Comparison of ENCODE assay signal across 9 cellular contexts in the genomic region with DNA sequence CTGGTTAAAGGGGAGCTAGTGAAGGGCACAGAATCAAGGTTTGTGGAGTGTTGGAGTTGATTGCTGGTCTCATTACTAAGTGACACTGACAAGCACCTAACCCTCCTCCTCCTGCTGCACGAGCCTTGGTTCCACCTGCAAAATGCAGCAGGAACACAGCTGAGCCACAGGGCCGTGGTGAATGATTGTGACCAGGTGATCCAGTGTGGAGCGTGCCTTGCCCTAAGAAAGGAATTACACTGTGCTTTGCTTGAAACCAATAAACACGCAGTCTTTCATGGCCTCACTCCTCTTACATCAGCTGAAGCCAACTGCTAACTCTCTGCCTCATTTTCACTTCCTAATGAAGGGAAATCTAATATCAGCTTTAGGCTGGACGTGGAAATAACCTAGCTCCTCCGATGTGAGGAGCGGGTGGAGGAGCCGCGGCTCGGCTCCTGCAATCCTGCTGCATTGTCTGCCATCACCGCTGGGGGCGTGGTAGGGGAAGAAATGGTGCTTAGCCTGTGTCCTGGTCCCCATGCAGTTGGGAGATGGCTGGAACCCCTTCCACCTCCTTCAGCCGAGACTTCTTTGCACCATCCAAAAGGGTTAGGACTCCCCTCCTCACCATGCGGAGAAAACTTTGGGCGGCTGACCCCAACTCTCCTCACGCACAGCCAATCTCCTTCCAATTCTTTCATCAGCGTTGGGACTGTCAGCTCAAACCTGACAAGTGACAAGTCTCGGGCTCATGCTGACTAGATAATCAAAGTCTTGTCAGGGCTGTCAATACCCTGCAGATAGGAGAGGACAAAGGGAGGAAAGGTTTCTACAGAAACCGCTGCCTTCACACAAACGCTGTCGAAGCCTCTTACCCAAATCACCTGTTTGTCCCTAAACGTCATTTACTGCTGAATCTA.
DNase-seq lines count a peak whose midpoint lies in the region; ATAC-seq, FAIRE-seq and TF ChIP-seq lines count a peak whose summit lies in the region.
"Had no signal": no experiment of that assay in that cellular context is flagged by ENCODE, and none has a peak within 500 bp of the region (broad histone marks: within the 10 kb centered on the region; RNA-seq: fewer than 3 reads in every experiment).

No MANE protein-coding gene starts in this region.

- no peaks in the 10 kb centered on the region for H3K9me3 ChIP-seq in small intestine (ENCODE audit: control insufficient read depth, low read depth)

- no peaks in the 10 kb centered on the region for H3K9me3 Mint-ChIP-seq in activated T-cell treated with anti-CD3 and anti-CD28 coated beads, Interleukin-2, amount 50 U/mL, for 24 hours
- H3K9me3 Mint-ChIP-seq: stimulated activated effector memory CD8-positive, alpha-beta T cell treated with anti-CD3 and anti-CD28 coated beads, Interleukin-12 subunit alpha, Interleukin-12 subunit beta, amount 100 ng/mL, for 72 hours had no signal

- no peak overlapping the region for H3K27ac Mint-ChIP-seq in activated T-cell treated with anti-CD3 and anti-CD28 coated beads, Interleukin-2, amount 50 U/mL, for 24 hours
- H3K27ac Mint-ChIP-seq: stimulated activated effector memory CD8-positive, alpha-beta T cell treated with anti-CD3 and anti-CD28 coated beads, Interleukin-12 subunit alpha, Interleukin-12 subunit beta, amount 100 ng/mL, for 72 hours had no signal

- DNase-seq in Caki2 (ENCODE audit: low read depth) (peak; percentile 6), LNCaP clone FGC (ENCODE audit: low read depth) (no peak), left cardiac atrium (peak; percentile 46), small intestine (peak; percentile 25)
- DNase-seq in activated T-cell treated with anti-CD3 and anti-CD28 coated beads, Interleukin-2, amount 50 U/mL, for 24 hours = peak; percentile 43

- H3K27me3 Mint-ChIP-seq in activated T-cell treated with anti-CD3 and anti-CD28 coated beads, Interleukin-2, amount 50 U/mL, for 24 hours = peaks cover 36% of the 10 kb centered on the region

- no peak overlapping the region for H3K4me3 ChIP-seq in LNCaP clone FGC (ENCODE audit: low read depth, low read length)
- H3K4me3 ChIP-seq in small intestine (ENCODE audit: low read depth in 1 of 2, low read length in 2 of 2) = no peak overlapping the region

- H3K4me1 ChIP-seq in small intestine (ENCODE audit: control insufficient read depth in 2 of 2, insufficient read depth in 1 of 2, low read depth in 1 of 2, low read length in 1 of 2) = no peaks in the 10 kb centered on the region

- no peaks in the 10 kb centered on the region for H3K36me3 ChIP-seq in small intestine (ENCODE audit: control insufficient read depth in 2 of 2, insufficient read depth in 2 of 2, low read length in 2 of 2)

- 29 to 41% (median 34%) methylated on average over 21 to 22 of the region's 22 CpGs for WGBS in small intestine, 3 donors

- in situ Hi-C loops in Caki2 (cut with HindIII; ENCODE audit: low pct_unique_long_range_greater_than_20kb, low sequenced_read_pairs) = no loop called here

- peak; percentile 90 for TF ChIP-seq CTCF in LNCaP clone FGC (IDR thresholded peaks at IDR 0.05; ENCODE audit: control insufficient read depth, extremely low read depth, insufficient read depth)

- FAIRE-seq in small intestine (lab: Jason Lieb, UNC) = no peak

- intact Hi-C loops in left cardiac atrium (cut with DNase I) = no loop called here

- peaks cover 2% of the 10 kb centered on the region for H3K4me1 Mint-ChIP-seq in activated T-cell treated with anti-CD3 and anti-CD28 coated beads, Interleukin-2, amount 50 U/mL, for 24 hours (ENCODE audit: low read depth)
- H3K4me1 Mint-ChIP-seq: stimulated activated effector memory CD8-positive, alpha-beta T cell treated with anti-CD3 and anti-CD28 coated beads, Interleukin-12 subunit alpha, Interleukin-12 subunit beta, amount 100 ng/mL, for 72 hours had no signal

- ATAC-seq in left cardiac atrium = peak in 1 of 2 donors; percentile 40
- no peak for ATAC-seq in HG03521 (IDR thresholded peaks at IDR 0.05; ENCODE audit: unreplicated experiment)
- no peak for ATAC-seq in HG02678 (IDR thresholded peaks at IDR 0.05; ENCODE audit: unreplicated experiment)
- no peak for ATAC-seq in GM21367 (IDR thresholded peaks at IDR 0.05; ENCODE audit: unreplicated experiment)

- H3K27me3 ChIP-seq in small intestine (ENCODE audit: control insufficient read depth in 2 of 2, insufficient read depth in 2 of 2, low read length in 2 of 2) = no peaks in the 10 kb centered on the region

- H3K27ac ChIP-seq in small intestine (ENCODE audit: low read depth in 1 of 2, low read length in 1 of 2) = no peak overlapping the region

- H3K4me3 Mint-ChIP-seq in activated T-cell treated with anti-CD3 and anti-CD28 coated beads, Interleukin-2, amount 50 U/mL, for 24 hours = no peak overlapping the region
- H3K4me3 Mint-ChIP-seq: stimulated activated effector memory CD8-positive, alpha-beta T cell treated with anti-CD3 and anti-CD28 coated beads, Interleukin-12 subunit alpha, Interleukin-12 subunit beta, amount 100 ng/mL, for 72 hours had no signal

- H3K36me3 Mint-ChIP-seq in activated T-cell treated with anti-CD3 and anti-CD28 coated beads, Interleukin-2, amount 50 U/mL, for 24 hours (ENCODE audit: low read depth) = no peaks in the 10 kb centered on the region
- H3K36me3 Mint-ChIP-seq: stimulated activated effector memory CD8-positive, alpha-beta T cell treated with anti-CD3 and anti-CD28 coated beads, Interleukin-12 subunit alpha, Interleukin-12 subunit beta, amount 100 ng/mL, for 72 hours had no signal
